In the genomic region with DNA sequence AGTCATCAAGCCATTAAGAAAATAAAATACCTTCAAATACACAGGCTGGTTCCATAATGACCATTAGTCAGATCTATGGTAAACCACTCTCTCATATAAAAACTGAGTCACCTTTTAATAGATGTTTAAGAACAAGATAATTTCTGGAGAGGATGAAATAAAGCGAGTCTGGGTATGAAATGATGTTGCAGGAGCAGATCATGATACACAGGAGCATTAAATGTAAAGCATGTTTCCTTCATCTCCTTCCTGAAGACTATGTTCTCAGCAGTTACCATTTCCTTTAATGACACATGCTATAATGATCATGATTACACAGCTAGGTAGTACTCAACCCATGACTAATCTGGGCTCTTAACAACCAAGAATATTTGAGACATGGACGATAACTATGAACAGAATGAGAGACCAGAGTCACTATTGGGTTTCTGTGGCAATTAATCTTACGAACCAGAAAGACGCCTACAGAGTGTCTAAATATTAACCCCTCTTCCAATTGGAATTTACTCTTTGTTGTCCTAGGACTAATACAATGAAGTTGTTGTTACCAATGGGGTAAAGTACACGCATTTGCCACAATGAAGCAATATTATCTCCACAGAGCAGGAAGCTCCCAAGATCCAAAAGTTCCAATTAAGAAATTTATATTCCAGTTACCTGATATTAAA, we compare ENCODE assay signal across 15 cellular contexts.
A peak's percentile ranks its signal among the peaks of the same experiment; 100 is the strongest.
DNase-seq lines count a peak whose midpoint lies in the region; ATAC-seq lines count a peak whose summit lies in the region.
"Had no signal": no experiment of that assay in that cellular context is flagged by ENCODE, and none has a peak within 500 bp of the region (broad histone marks: within the 10 kb centered on the region; RNA-seq: fewer than 3 reads in every experiment).

No MANE protein-coding gene starts in this region.

- peak overlapping the region; percentile 71 for H3K27ac ChIP-seq in GM23248
- H3K27ac ChIP-seq: dorsolateral prefrontal cortex, WERI-Rb-1 had no signal

- H4K20me1 ChIP-seq in GM23248 (ENCODE audit: insufficient read depth): no peaks in the 10 kb centered on the region

- H3K4me3 ChIP-seq in GM23248: 0 out of 2 replicates have a peak overlapping the region, but pooled peaks have one; percentile 33
- H3K4me3 ChIP-seq: dorsolateral prefrontal cortex had no signal

- in situ Hi-C loops in GM23248 (cut with MboI): no loop called here

- WGBS in GM23248 (ENCODE audit: low coverage in 1 of 2, low lambda C conversion rate in 2 of 2, missing lambda C conversion rate in 2 of 2), 2 experiments: 15 to 19% methylated on average over 5 of the region's 5 CpGs

- no peaks in the 10 kb centered on the region for H3K9me2 ChIP-seq in GM23248 (ENCODE audit: insufficient read depth)

- 0 out of 2 replicates have a peak overlapping the region, but pooled peaks have one; percentile 2 for H3K9ac ChIP-seq in GM23248

- H3K27me3 ChIP-seq in GM23248 (replicated peaks; ENCODE audit: insufficient read depth): no peaks in the 10 kb centered on the region
- H3K27me3 ChIP-seq: dorsolateral prefrontal cortex had no signal

- ATAC-seq in HG02759 (IDR thresholded peaks at IDR 0.05; ENCODE audit: unreplicated experiment): no peak
- ATAC-seq in HG02840 (IDR thresholded peaks at IDR 0.05; ENCODE audit: low FRiP score, unreplicated experiment): no peak

- H2AFZ ChIP-seq in GM23248: no peak overlapping the region

- no peaks in the 10 kb centered on the region for H3K9me3 ChIP-seq in GM23248 (ENCODE audit: low read depth)

- H3K4me2 ChIP-seq in GM23248 (ENCODE audit: unreplicated experiment): peak overlapping the region; percentile 60

- DNase-seq in GM23248 (peak; percentile 91), RPMI7951 (ENCODE audit: low read depth) (peak; percentile 64), glomerular visceral epithelial cell (ENCODE audit: extremely low spot score) (peak; percentile 77), renal cortical epithelial cell (ENCODE audit: low read depth) (peak; percentile 96), hypothalamus (lab: John Stamatoyannopoulos, UW) (no peak)
- DNase-seq in activated CD8-positive, alpha-beta memory T cell treated with anti-CD3 and anti-CD28 coated beads, Interleukin-2, amount 50 U/mL, for 4 hours: no peak
- DNase-seq: amygdala, dorsolateral prefrontal cortex, H9, head of caudate nucleus, NCI-H446, SIG-M5, WERI-Rb-1 had no signal

- peaks cover 37% of the 10 kb centered on the region for H3F3A ChIP-seq in GM23248 (ENCODE audit: insufficient read depth)

- H3K36me3 ChIP-seq in GM23248 (ENCODE audit: low read depth): no peaks in the 10 kb centered on the region

- H3K4me1 ChIP-seq in GM23248 (ENCODE audit: insufficient read depth): peaks cover 24% of the 10 kb centered on the region

- peaks cover 87% of the 10 kb centered on the region for H3K79me2 ChIP-seq in GM23248 (ENCODE audit: insufficient read depth)

Comparison
In these comparisons a context has a peak if more than half of its experiments do, and no peak if none do; other contexts are left out.
1. DNase-seq: peak in GM23248 (single experiment), RPMI7951 (single experiment), glomerular visceral epithelial cell (single experiment) and renal cortical epithelial cell (single experiment); none in hypothalamus (0 of 51) and activated CD8-positive, alpha-beta memory T cell treated with anti-CD3 and anti-CD28 coated beads, Interleukin-2, amount 50 U/mL, for 4 hours (single experiment).